26 cellular contexts compared by ENCODE assay signal in genomic region chr19:35317464-35318043, GRCh38. TPM values are rescaled to one million over a fixed set of nuclear protein-coding genes. Genes with fewer than 3 reads are reported as not detected.
DNase-seq lines count a peak whose midpoint lies in the region; ATAC-seq, FAIRE-seq and TF ChIP-seq lines count a peak whose summit lies in the region.
"Had no signal": no experiment of that assay in that cellular context is flagged by ENCODE, and none has a peak within 500 bp of the region (broad histone marks: within the 10 kb centered on the region; RNA-seq: fewer than 3 reads in every experiment).

No MANE protein-coding gene starts in this region.

- TF ChIP-seq EP300 in H1 (IDR thresholded peaks at IDR 0.05; ENCODE audit: borderline replicate concordance in 1 of 2, low read depth in 2 of 2, low read length in 2 of 2), result no peak

- H3K27me3 ChIP-seq in BLaER1 treated with 17β-estradiol and CSF1 and Interleukin-3, amounts not matched to agents 10 nM and 100 nM, result no peaks in the 10 kb centered on the region
- no peaks in the 10 kb centered on the region for H3K27me3 ChIP-seq in Loucy (ENCODE audit: insufficient read depth, low read length, poor library complexity, severe bottlenecking)
- no peaks in the 10 kb centered on the region for H3K27me3 ChIP-seq in H1 (replicated peaks in 1 of 4; ENCODE audit: control insufficient read depth in 3 of 4, extremely low read depth in 1 of 4, insufficient read depth in 3 of 4, low read length in 3 of 4)
- H3K27me3 ChIP-seq: SJSA1 had no signal

- no peak overlapping the region for H2BK15ac ChIP-seq in H1 (ENCODE audit: low read length)

- H4K8ac ChIP-seq in H1 (ENCODE audit: extremely low read depth, insufficient read depth, low read length), result no peak overlapping the region

- H3K9me2 ChIP-seq in Loucy (replicated peaks; ENCODE audit: low read depth, low read length), result no peaks in the 10 kb centered on the region

- H3K9ac ChIP-seq in BLaER1 treated with 17β-estradiol and CSF1 and Interleukin-3, amounts not matched to agents 10 nM and 100 nM, result peak overlapping the region; percentile 58 to 88 (median 80); a peak in 21 of 22 replicates
- H3K9ac ChIP-seq in Loucy (ENCODE audit: low read depth, low read length, poor library complexity, severe bottlenecking) (peak overlapping the region; percentile 22), H1 (replicated peaks in 1 of 4; ENCODE audit: extremely low read depth in 1 of 4, low read depth in 3 of 4, low read length in 3 of 4) (no peak overlapping the region)

- TF ChIP-seq CTCF in Loucy (conservative IDR thresholded peaks at IDR 0.05; ENCODE audit: low read length) (no peak), H1 (IDR thresholded peaks at IDR 0.05; ENCODE audit: control extremely low read depth in 1 of 3, insufficient read depth in 1 of 3, low read depth in 1 of 3, low read length in 3 of 3) (no peak), neural crest cell (conservative IDR thresholded peaks at IDR 0.05) (no peak), endothelial cell (IDR thresholded peaks at IDR 0.05; ENCODE audit: unreplicated experiment) (no peak)

- CTCF ChIA-PET in H1 (lab: Charles Lee; ENCODE audit: partially characterized antibody), result interaction anchor here (0.6 to 2.2 kb wide), 8 partner anchors 9 to 1174 kb away, joined by 3 to 7 read pairs (median 3); partner anchors contain the start of gene FXYD3

- H3K36me3 ChIP-seq in BLaER1 treated with 17β-estradiol and CSF1 and Interleukin-3, amounts not matched to agents 10 nM and 100 nM, result 0 out of 22 replicates have a peak, but pooled peaks cover 0 to 4% (median 0%) of the 10 kb centered on the region in 11 experiments
- H3K36me3 ChIP-seq in Loucy (ENCODE audit: insufficient read depth, low read length) (no peaks in the 10 kb centered on the region), H1 (ENCODE audit: control insufficient read depth in 2 of 4, insufficient read depth in 4 of 4, low read length in 3 of 4) (no peaks in the 10 kb centered on the region)
- H3K36me3 ChIP-seq: SJSA1 had no signal

- no peak overlapping the region for H4K5ac ChIP-seq in H1 (ENCODE audit: insufficient read length, low read depth, low read length)

- no peak overlapping the region for H2BK20ac ChIP-seq in H1 (ENCODE audit: low read length)

- H3K9me3 ChIP-seq in BLaER1 treated with 17β-estradiol and CSF1 and Interleukin-3, amounts not matched to agents 10 nM and 100 nM (replicated peaks in 1 of 11), result peaks cover 6 to 10% (median 8%) of the 10 kb centered on the region in 11 experiments; a peak in 21 of 22 replicates
- peaks cover 3% of the 10 kb centered on the region; the same call in 1 of the 2 replicates for H3K9me3 ChIP-seq in Loucy (ENCODE audit: insufficient read depth, low read depth, low read length)
- 0 out of 4 replicates have a peak, but pooled peaks cover 0 to 2% of the 10 kb centered on the region in 2 experiments for H3K9me3 ChIP-seq in H1 (ENCODE audit: insufficient read depth in 2 of 2, low read depth in 1 of 2, low read length in 1 of 2)
- H3K9me3 ChIP-seq: SJSA1 had no signal

- peaks cover 3% of the 10 kb centered on the region for H3F3A ChIP-seq in Loucy (ENCODE audit: low read depth)

- H3K27me3 Mint-ChIP-seq in neural crest cell (ENCODE audit: low read depth) (peaks cover 2% of the 10 kb centered on the region), endothelial cell (ENCODE audit: unreplicated experiment) (peaks cover 8% of the 10 kb centered on the region)
- H3K27me3 Mint-ChIP-seq: memory B cell had no signal

- 0 out of 20 replicates have a peak overlapping the region, but pooled peaks of 1 of the 10 experiments have one; percentile 27 for H3K4me3 ChIP-seq in BLaER1 treated with 17β-estradiol and CSF1 and Interleukin-3, amounts not matched to agents 10 nM and 100 nM
- no peak overlapping the region for H3K4me3 ChIP-seq in Loucy (ENCODE audit: low read length, poor library complexity, severe bottlenecking)
- H3K4me3 ChIP-seq in H1 (ENCODE audit: extremely low read depth in 1 of 4, insufficient read depth in 2 of 4, low read depth in 3 of 4, low read length in 4 of 4), result no peak overlapping the region
- H3K4me3 ChIP-seq: SJSA1 had no signal

- H2BK12ac ChIP-seq in H1 (ENCODE audit: low read depth, low read length), result no peak overlapping the region

- H3K27ac Mint-ChIP-seq in neural crest cell (ENCODE audit: unreplicated experiment) (peak overlapping the region; percentile 9), endothelial cell (ENCODE audit: unreplicated experiment) (no peak overlapping the region)
- H3K27ac Mint-ChIP-seq: CD4-positive, alpha-beta memory T cell had no signal

- POLR2A ChIA-PET in H1 (lab: Charles Lee; ENCODE audit: partially characterized antibody), result interaction anchor here (1.1 to 1.3 kb wide), 2 partner anchors 13 to 193 kb away, joined by 3 to 4 read pairs; no protein-coding TSS in a partner anchor

- 90% methylated on average over 7 of the region's 7 CpGs; no CpG with 5 or more reads in 1 of the 2 experiments for WGBS in H1 (ENCODE audit: extremely low coverage in 1 of 2, insufficient coverage in 1 of 2, insufficient read length in 1 of 2, insufficient replicate concordance in 2 of 2, low coverage in 1 of 2, low lambda C conversion rate in 2 of 2, missing lambda C conversion rate in 1 of 2), 2 experiments

- H3K56ac ChIP-seq in H1 (replicated peaks; ENCODE audit: insufficient read length, low read depth, low read length), result no peak overlapping the region

- H3K4me1 ChIP-seq in BLaER1 treated with 17β-estradiol and CSF1 and Interleukin-3, amounts not matched to agents 10 nM and 100 nM, result peaks cover 97 to 100% (median 98%) of the 10 kb centered on the region in 10 experiments
- peaks cover 51% of the 10 kb centered on the region for H3K4me1 ChIP-seq in Loucy (ENCODE audit: insufficient read depth, low read length, poor library complexity, severe bottlenecking)
- no peaks in the 10 kb centered on the region for H3K4me1 ChIP-seq in H1 (replicated peaks in 1 of 4; ENCODE audit: control insufficient read depth in 3 of 4, insufficient read depth in 4 of 4, low read length in 3 of 4)

- TF ChIP-seq POLR2A in H1 (IDR thresholded peaks at IDR 0.05; ENCODE audit: control extremely low read depth in 1 of 2, low read depth in 2 of 2, low read length in 2 of 2), result no peak

- no peak overlapping the region for H3K14ac ChIP-seq in H1 (ENCODE audit: insufficient read length)

- H3K4me1 Mint-ChIP-seq in neural crest cell (peaks cover 13% of the 10 kb centered on the region), endothelial cell (ENCODE audit: unreplicated experiment) (peaks cover 7% of the 10 kb centered on the region)

- H2AFZ ChIP-seq in Loucy (ENCODE audit: low read length) (peak overlapping the region; percentile 13), H1 (ENCODE audit: low read length) (no peak overlapping the region)

- H3K79me1 ChIP-seq in H1 (ENCODE audit: low read depth, low read length), result no peaks in the 10 kb centered on the region

- peak overlapping the region; percentile 76 to 98 (median 95) for H3K27ac ChIP-seq in BLaER1 treated with 17β-estradiol and CSF1 and Interleukin-3, amounts not matched to agents 10 nM and 100 nM
- no peak overlapping the region for H3K27ac ChIP-seq in H1 (ENCODE audit: low read depth, low read length)

- peak overlapping the region; percentile 83 to 98 (median 94) for H3K4me2 ChIP-seq in BLaER1 treated with 17β-estradiol and CSF1 and Interleukin-3, amounts not matched to agents 10 nM and 100 nM
- H3K4me2 ChIP-seq in Loucy (ENCODE audit: low read depth, low read length, poor library complexity, severe bottlenecking) (no peak overlapping the region), H1 (ENCODE audit: insufficient read depth in 1 of 2, low read depth in 2 of 2, low read length in 2 of 2) (no peak overlapping the region)

- no peak overlapping the region for H4K91ac ChIP-seq in H1 (replicated peaks; ENCODE audit: insufficient read length, low read length)

- no peaks in the 10 kb centered on the region for H4K20me1 ChIP-seq in BLaER1 treated with 17β-estradiol and CSF1 and Interleukin-3, amounts not matched to agents 10 nM and 100 nM
- H4K20me1 ChIP-seq in Loucy (ENCODE audit: insufficient read depth, low read length, poor library complexity, severe bottlenecking), result no peaks in the 10 kb centered on the region
- H4K20me1 ChIP-seq in H1 (replicated peaks in 1 of 2; ENCODE audit: control insufficient read depth in 1 of 2, insufficient read depth in 2 of 2, low read length in 2 of 2), result no peaks in the 10 kb centered on the region

- TF ChIP-seq RAD21 in H1 (IDR thresholded peaks at IDR 0.05 in 1 of 2, conservative IDR thresholded peaks at IDR 0.05 in 1 of 2; ENCODE audit: low read depth in 2 of 2, low read length in 2 of 2), result no peak

- H3K4me3 Mint-ChIP-seq in neural crest cell (no peak overlapping the region), endothelial cell (ENCODE audit: unreplicated experiment) (no peak overlapping the region)
- H3K4me3 Mint-ChIP-seq: CD4-positive, alpha-beta memory T cell; effector memory CD8-positive, alpha-beta T cell; memory B cell had no signal

- peak overlapping the region; percentile 33 for H2BK120ac ChIP-seq in H1 (replicated peaks; ENCODE audit: low read depth, low read length)

- FAIRE-seq in H1 (lab: Jason Lieb, UNC), result no peak
- FAIRE-seq: GM19239, islet of Langerhans had no signal

- H3K23ac ChIP-seq in H1 (ENCODE audit: insufficient read length), result no peak overlapping the region

- H3K18ac ChIP-seq in H1 (ENCODE audit: extremely low read depth, low read length), result no peak overlapping the region

- H3K79me2 ChIP-seq in Loucy (ENCODE audit: insufficient read depth, low read length) (no peaks in the 10 kb centered on the region), H1 (ENCODE audit: control insufficient read depth in 1 of 2, insufficient read depth in 2 of 2, low read length in 2 of 2) (no peaks in the 10 kb centered on the region)

- no peak overlapping the region for H2BK5ac ChIP-seq in H1 (ENCODE audit: low read depth, low read length)

- no peaks in the 10 kb centered on the region for H3K23me2 ChIP-seq in H1 (ENCODE audit: low read depth, low read length)

- no peak for ATAC-seq in GM21576 (IDR thresholded peaks at IDR 0.05; ENCODE audit: unreplicated experiment)
- ATAC-seq: effector memory CD8-positive, alpha-beta T cell had no signal

- DNase-seq in H1 (ENCODE audit: low read depth in 1 of 2, low spot score in 2 of 2), result no peak
- DNase-seq in neural crest cell (ENCODE audit: low read depth, low spot score), result no peak
- DNase-seq in endothelial cell (ENCODE audit: low spot score), result no peak
- DNase-seq in activated gamma-delta T cell treated with Interleukin-2 at 50 U/mL for 16 hours, result no peak
- DNase-seq in GDM1 (lab: John Stamatoyannopoulos, UW), result no peak
- DNase-seq: ACHN; activated CD4-positive, alpha-beta T cell treated with anti-CD3 and anti-CD28 coated beads for 48 hours; activated naive CD4-positive, alpha-beta T cell treated with Interleukin-2 at 50 U/mL for 16 hours; CD4-positive, alpha-beta memory T cell; cerebellar nuclear complex; effector memory CD8-positive, alpha-beta T cell; HCEC 1CT; NCI-H526 treated with DMSO at 0.1 percent for 48 hours; T-helper 9 cell had no signal

- H3K9me3 Mint-ChIP-seq in neural crest cell (no peaks in the 10 kb centered on the region), endothelial cell (ENCODE audit: unreplicated experiment) (no peaks in the 10 kb centered on the region)
- H3K9me3 Mint-ChIP-seq: memory B cell had no signal

- no peak overlapping the region for H2AK5ac ChIP-seq in H1 (ENCODE audit: low read depth, low read length)

- H3K36me3 Mint-ChIP-seq in neural crest cell (ENCODE audit: low read depth) (no peaks in the 10 kb centered on the region), endothelial cell (ENCODE audit: low read depth, unreplicated experiment) (no peaks in the 10 kb centered on the region)
- H3K36me3 Mint-ChIP-seq: CD4-positive, alpha-beta memory T cell had no signal

- H3K4ac ChIP-seq in H1 (replicated peaks; ENCODE audit: insufficient read length, low read depth, low read length), result no peak overlapping the region

RNA-seq across cellular contexts. Expression of gene CD22, which starts 11.4 kb away (rescaled TPM):
- total RNA-seq in H1 (2021; fragmentation: NEBNext Ultra II Directional; extraction: Animal tissue kit (Norgen Biotek cat#: 25700)), result 0.54 and 0.60 TPM in 2 replicates
- 0.06 and 0.42 TPM in 2 replicates for polyA plus RNA-seq in H1 (2011; rRNA removed)
- 0.30 TPM for polyA plus RNA-seq in H1 (2011; cell fraction: cytosol; rRNA removed)
- polyA plus RNA-seq in H1 (2011; cell fraction: nucleus; rRNA removed), result 0.51 TPM
- 0.13 to 0.33 TPM (median 0.18 TPM) in 3 of 4 replicates, not detected in the other for polyA plus RNA-seq in H1 (2012, experiment 1 of 2)
- not detected for polyA plus RNA-seq in H1 (2012, experiment 2 of 2)
- polyA plus RNA-seq in H1 (2013, experiment 1 of 2), result 0.53 TPM
- 0.24 TPM for polyA plus RNA-seq in H1 (2013, experiment 2 of 2)
- 0.39 TPM in 1 of 2 replicates, not detected in the other for polyA minus RNA-seq in H1 (2011; rRNA and poly(A)+ RNA removed)
- polyA minus RNA-seq in H1 (2011; cell fraction: cytosol; rRNA and poly(A)+ RNA removed), result not detected
- not detected for polyA minus RNA-seq in H1 (2011; cell fraction: nucleus; rRNA and poly(A)+ RNA removed)
- total RNA-seq in neural crest cell (not detected in 2 replicates), endothelial cell (ENCODE audit: unreplicated experiment) (not detected)
- total RNA-seq: renal cortical epithelial cell had no signal

RNA-seq across cellular contexts. Expression of gene MAG, which starts 25.6 kb away (rescaled TPM):
- 0.46 and 1.3 TPM in 2 replicates for total RNA-seq in H1 (2021; fragmentation: NEBNext Ultra II Directional; extraction: Animal tissue kit (Norgen Biotek cat#: 25700))
- 0.20 and 0.72 TPM in 2 replicates for polyA plus RNA-seq in H1 (2011; rRNA removed)
- 0.41 TPM for polyA plus RNA-seq in H1 (2011; cell fraction: cytosol; rRNA removed)
- 1.7 TPM for polyA plus RNA-seq in H1 (2011; cell fraction: nucleus; rRNA removed)
- polyA plus RNA-seq in H1 (2012, experiment 1 of 2), result 0.22 to 0.74 TPM (median 0.54 TPM) in 4 replicates
- 0.28 TPM for polyA plus RNA-seq in H1 (2012, experiment 2 of 2)
- polyA plus RNA-seq in H1 (2013, experiment 1 of 2), result 1.4 TPM
- 1.3 TPM for polyA plus RNA-seq in H1 (2013, experiment 2 of 2)
- polyA minus RNA-seq in H1 (2011; rRNA and poly(A)+ RNA removed), result 0.25 and 0.90 TPM in 2 replicates
- polyA minus RNA-seq in H1 (2011; cell fraction: cytosol; rRNA and poly(A)+ RNA removed), result not detected
- polyA minus RNA-seq in H1 (2011; cell fraction: nucleus; rRNA and poly(A)+ RNA removed), result not detected
- total RNA-seq in neural crest cell (not detected in 2 replicates), endothelial cell (ENCODE audit: unreplicated experiment) (not detected)
- total RNA-seq: CD4-positive, alpha-beta memory T cell; HT1080; LHCN-M2; renal cortical epithelial cell; ureter had no signal
- polyA plus RNA-seq: CD4-positive, alpha-beta memory T cell; fibroblast of lung had no signal

RNA-seq across cellular contexts. Expression of gene FFAR1, which starts 30.1 kb away (rescaled TPM):
- total RNA-seq in H1 (2021; fragmentation: NEBNext Ultra II Directional; extraction: Animal tissue kit (Norgen Biotek cat#: 25700)), result not detected in 2 replicates
- polyA plus RNA-seq in H1 (2011; rRNA removed), result not detected in 2 replicates
- not detected for polyA plus RNA-seq in H1 (2011; cell fraction: cytosol; rRNA removed)
- polyA plus RNA-seq in H1 (2011; cell fraction: nucleus; rRNA removed), result not detected
- polyA plus RNA-seq in H1 (2012, experiment 1 of 2), result not detected in 4 replicates
- not detected for polyA plus RNA-seq in H1 (2012, experiment 2 of 2)
- polyA plus RNA-seq in H1 (2013, experiment 1 of 2), result not detected
- not detected for polyA plus RNA-seq in H1 (2013, experiment 2 of 2)
- not detected in 2 replicates for polyA minus RNA-seq in H1 (2011; rRNA and poly(A)+ RNA removed)
- not detected for polyA minus RNA-seq in H1 (2011; cell fraction: cytosol; rRNA and poly(A)+ RNA removed)
- not detected for polyA minus RNA-seq in H1 (2011; cell fraction: nucleus; rRNA and poly(A)+ RNA removed)
- not detected in 2 replicates for total RNA-seq in neural crest cell
- not detected for total RNA-seq in endothelial cell (ENCODE audit: unreplicated experiment)
- total RNA-seq: CD4-positive, alpha-beta memory T cell; fibroblast of lung; LHCN-M2; renal cortical epithelial cell; SJSA1; ureter had no signal
- polyA plus RNA-seq: CD4-positive, alpha-beta memory T cell; fibroblast of lung had no signal

RNA-seq across cellular contexts. Expression of gene HAMP, which starts 35.2 kb away (rescaled TPM):
- not detected in 2 replicates for total RNA-seq in H1 (2021; fragmentation: NEBNext Ultra II Directional; extraction: Animal tissue kit (Norgen Biotek cat#: 25700))
- polyA plus RNA-seq in H1 (2011; rRNA removed), result 0.06 and 0.08 TPM in 2 replicates
- polyA plus RNA-seq in H1 (2011; cell fraction: cytosol; rRNA removed), result not detected
- polyA plus RNA-seq in H1 (2011; cell fraction: nucleus; rRNA removed), result not detected
- 0.20 TPM in 1 of 4 replicates, not detected in the others for polyA plus RNA-seq in H1 (2012, experiment 1 of 2)
- not detected for polyA plus RNA-seq in H1 (2012, experiment 2 of 2)
- 0.12 TPM for polyA plus RNA-seq in H1 (2013, experiment 1 of 2)
- 0.07 TPM for polyA plus RNA-seq in H1 (2013, experiment 2 of 2)
- polyA minus RNA-seq in H1 (2011; rRNA and poly(A)+ RNA removed), result not detected in 2 replicates
- polyA minus RNA-seq in H1 (2011; cell fraction: cytosol; rRNA and poly(A)+ RNA removed), result not detected
- not detected for polyA minus RNA-seq in H1 (2011; cell fraction: nucleus; rRNA and poly(A)+ RNA removed)
- total RNA-seq in neural crest cell, result 0.47 and 0.57 TPM in 2 replicates
- total RNA-seq in endothelial cell (ENCODE audit: unreplicated experiment), result 0.74 TPM
- total RNA-seq: fibroblast of lung, HT1080, LHCN-M2, SJSA1 had no signal
- polyA plus RNA-seq: CD4-positive, alpha-beta memory T cell; fibroblast of lung had no signal

RNA-seq across cellular contexts. Expression of gene FFAR3, which starts 40.7 kb away (rescaled TPM):
- total RNA-seq in H1 (2021; fragmentation: NEBNext Ultra II Directional; extraction: Animal tissue kit (Norgen Biotek cat#: 25700)), result not detected in 2 replicates
- polyA plus RNA-seq in H1 (2011; rRNA removed), result 0.24 TPM in 1 of 2 replicates, not detected in the other
- polyA plus RNA-seq in H1 (2011; cell fraction: cytosol; rRNA removed), result 0.13 TPM
- polyA plus RNA-seq in H1 (2011; cell fraction: nucleus; rRNA removed), result 0.10 TPM
- not detected in 4 replicates for polyA plus RNA-seq in H1 (2012, experiment 1 of 2)
- polyA plus RNA-seq in H1 (2012, experiment 2 of 2), result not detected
- polyA plus RNA-seq in H1 (2013, experiment 1 of 2), result not detected
- not detected for polyA plus RNA-seq in H1 (2013, experiment 2 of 2)
- not detected in 2 replicates for polyA minus RNA-seq in H1 (2011; rRNA and poly(A)+ RNA removed)
- polyA minus RNA-seq in H1 (2011; cell fraction: cytosol; rRNA and poly(A)+ RNA removed), result not detected
- polyA minus RNA-seq in H1 (2011; cell fraction: nucleus; rRNA and poly(A)+ RNA removed), result not detected
- total RNA-seq in neural crest cell (not detected in 2 replicates), endothelial cell (ENCODE audit: unreplicated experiment) (not detected)
- total RNA-seq: CD4-positive, alpha-beta memory T cell; fibroblast of lung; LHCN-M2; renal cortical epithelial cell; SJSA1; ureter had no signal
- polyA plus RNA-seq: CD4-positive, alpha-beta memory T cell; fibroblast of lung had no signal

Comparison
In these comparisons a context has a peak if more than half of its experiments do, and no peak if none do; other contexts are left out.
1. H3K4me2 ChIP-seq: peak in BLaER1 treated with 17β-estradiol and CSF1 and Interleukin-3, amounts not matched to agents 10 nM and 100 nM (11 of 11); none in Loucy (single experiment) and H1 (0 of 2).
2. H3K9ac ChIP-seq: peak in BLaER1 treated with 17β-estradiol and CSF1 and Interleukin-3, amounts not matched to agents 10 nM and 100 nM (11 of 11) and Loucy (single experiment); none in H1 (0 of 4).